21 cellular contexts compared by ENCODE assay signal in the genomic region with DNA sequence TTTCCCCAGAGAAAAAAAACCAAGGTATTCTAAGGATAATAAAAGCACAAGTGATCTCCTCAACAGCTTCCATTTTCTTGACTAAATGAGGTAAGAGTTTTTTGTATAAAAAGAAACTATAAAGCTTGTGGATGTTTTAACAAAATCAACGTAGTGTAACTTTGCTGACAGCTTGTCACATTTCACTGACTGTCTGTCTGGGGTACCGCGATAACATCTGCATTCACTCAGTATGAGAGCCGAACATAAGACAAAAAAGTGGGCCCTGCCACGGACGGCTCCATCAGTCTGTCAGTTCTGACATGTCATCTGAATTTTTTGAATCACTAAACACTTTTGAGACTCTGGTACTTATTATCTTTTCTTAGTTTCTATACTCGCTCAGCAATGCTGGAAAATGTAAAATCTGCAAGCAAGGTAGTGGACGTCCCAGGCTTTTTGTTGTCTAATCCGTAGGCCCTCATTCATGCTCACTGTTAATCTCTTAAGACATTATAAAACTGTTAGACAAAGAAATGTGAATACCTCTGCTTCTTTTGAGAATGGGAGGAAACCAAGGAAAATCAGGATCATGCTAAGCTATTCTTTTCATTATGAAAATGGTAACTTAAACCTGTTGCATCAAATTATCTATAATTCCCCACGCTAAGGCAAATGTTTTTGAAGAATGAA.
"Had no signal": no experiment of that assay in that cellular context is flagged by ENCODE, and none has a peak within 500 bp of the region (broad histone marks: within the 10 kb centered on the region; RNA-seq: fewer than 3 reads in every experiment).

No MANE protein-coding gene starts in this region.

- H3K36me3 ChIP-seq: esophagus muscularis mucosa, gastrocnemius medialis, right lobe of liver, tibial artery, upper lobe of left lung, uterus had no signal

- H3K4me1 ChIP-seq: esophagus muscularis mucosa, gastrocnemius medialis, parathyroid adenoma, psoas muscle, right lobe of liver, tibial artery, uterus had no signal

- H3K36me3 Mint-ChIP-seq: naive thymus-derived CD8-positive, alpha-beta T cell; stimulated activated effector memory CD8-positive, alpha-beta T cell treated with anti-CD3 and anti-CD28 coated beads, Interleukin-12 subunit alpha, Interleukin-12 subunit beta, amount 100 ng/mL, for 72 hours had no signal

- H3K4me3 Mint-ChIP-seq: naive thymus-derived CD8-positive, alpha-beta T cell; stimulated activated effector memory CD8-positive, alpha-beta T cell treated with anti-CD3 and anti-CD28 coated beads, Interleukin-12 subunit alpha, Interleukin-12 subunit beta, amount 100 ng/mL, for 72 hours had no signal

- H3K9me3 Mint-ChIP-seq: stimulated activated effector memory CD8-positive, alpha-beta T cell treated with anti-CD3 and anti-CD28 coated beads, Interleukin-12 subunit alpha, Interleukin-12 subunit beta, amount 100 ng/mL, for 72 hours had no signal

- H3K9me3 ChIP-seq: esophagus muscularis mucosa, gastrocnemius medialis, mucosa of descending colon, psoas muscle, right lobe of liver, tibial artery, upper lobe of left lung, uterus had no signal

- ATAC-seq: gastrocnemius medialis; mucosa of descending colon; naive thymus-derived CD8-positive, alpha-beta T cell; psoas muscle; right lobe of liver; stimulated activated effector memory CD8-positive, alpha-beta T cell treated with anti-CD3 and anti-CD28 coated beads, Interleukin-12 subunit alpha, Interleukin-12 subunit beta, amount 100 ng/mL, for 72 hours; stimulated activated naive CD8-positive, alpha-beta T cell treated with anti-CD3 and anti-CD28 coated beads, Interleukin-15, Interleukin-2, amounts not matched to agents 100 U/mL and 50 U/mL, for 24 hours had no signal

- H3K9ac ChIP-seq: parathyroid adenoma had no signal

- H3K27ac Mint-ChIP-seq: stimulated activated effector memory CD8-positive, alpha-beta T cell treated with anti-CD3 and anti-CD28 coated beads, Interleukin-12 subunit alpha, Interleukin-12 subunit beta, amount 100 ng/mL, for 72 hours had no signal

- H3K27ac ChIP-seq: dorsolateral prefrontal cortex, esophagus muscularis mucosa, gastrocnemius medialis, parathyroid adenoma, psoas muscle, right lobe of liver, tibial artery, upper lobe of left lung, uterus had no signal

- H3K27me3 ChIP-seq: esophagus muscularis mucosa, gastrocnemius medialis, right lobe of liver, tibial artery, upper lobe of left lung, uterus had no signal

- H3K4me1 Mint-ChIP-seq: naive thymus-derived CD8-positive, alpha-beta T cell; stimulated activated effector memory CD8-positive, alpha-beta T cell treated with anti-CD3 and anti-CD28 coated beads, Interleukin-12 subunit alpha, Interleukin-12 subunit beta, amount 100 ng/mL, for 72 hours had no signal

- H3K4me3 ChIP-seq: dorsolateral prefrontal cortex, esophagus muscularis mucosa, gastrocnemius medialis, mucosa of descending colon, psoas muscle, right lobe of liver, tibial artery, upper lobe of left lung, uterus had no signal

- H2AFZ ChIP-seq: parathyroid adenoma had no signal

- DNase-seq: cortex of kidney; dorsolateral prefrontal cortex; effector CD8-positive, alpha-beta T cell; gastrocnemius medialis; hippocampal formation; kidney glomerular epithelial cell; mammary epithelial cell; mucosa of descending colon; naive thymus-derived CD8-positive, alpha-beta T cell; psoas muscle; retina; right lobe of liver; stimulated activated CD4-positive, alpha-beta T cell treated with anti-CD3 and anti-CD28 coated beads, Interleukin-4, amount 100 ng/mL, for 1 hour; stimulated activated CD8-positive, alpha-beta memory T cell treated with anti-CD3 and anti-CD28 coated beads, Interleukin-4, amount 100 ng/mL, for 48 hours; stimulated activated naive CD8-positive, alpha-beta T cell treated with anti-CD3 and anti-CD28 coated beads, Interleukin-15, Interleukin-2, amounts not matched to agents 100 U/mL and 50 U/mL, for 24 hours; tibial artery; upper lobe of left lung; uterus had no signal
